Comparison of ENCODE assay signal across 8 cellular contexts in genomic region chr13:21603531-21604448, GRCh38. TPM values are rescaled to one million over a fixed set of nuclear protein-coding genes. Genes with fewer than 3 reads are reported as not detected.
DNase-seq lines count a peak whose midpoint lies in the region; ATAC-seq and TF ChIP-seq lines count a peak whose summit lies in the region.

A gene with protein sequence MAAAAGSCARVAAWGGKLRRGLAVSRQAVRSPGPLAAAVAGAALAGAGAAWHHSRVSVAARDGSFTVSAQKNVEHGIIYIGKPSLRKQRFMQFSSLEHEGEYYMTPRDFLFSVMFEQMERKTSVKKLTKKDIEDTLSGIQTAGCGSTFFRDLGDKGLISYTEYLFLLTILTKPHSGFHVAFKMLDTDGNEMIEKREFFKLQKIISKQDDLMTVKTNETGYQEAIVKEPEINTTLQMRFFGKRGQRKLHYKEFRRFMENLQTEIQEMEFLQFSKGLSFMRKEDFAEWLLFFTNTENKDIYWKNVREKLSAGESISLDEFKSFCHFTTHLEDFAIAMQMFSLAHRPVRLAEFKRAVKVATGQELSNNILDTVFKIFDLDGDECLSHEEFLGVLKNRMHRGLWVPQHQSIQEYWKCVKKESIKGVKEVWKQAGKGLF (minus strand): TSS chr13:21604170. CDS start chr13:21604148, 22 bp downstream.

- peak within 1 kb of the TSS; percentile 86 to 97 for H3K9ac ChIP-seq in mucosa of rectum (ENCODE audit: low read depth in 1 of 2, low read length in 2 of 2)

- POLR2A ChIA-PET in PC-9 (lab: Charles Lee; ENCODE audit: unreplicated experiment): interaction anchor here (0.5 to 0.6 kb wide), 4 partner anchors 12 to 1229 kb away, joined by 3 to 9 read pairs (median 4); no protein-coding TSS in a partner anchor

- H3K4me3 Mint-ChIP-seq in IgD-negative memory B cell: peak within 1 kb of the TSS; percentile 87 to 96 (median 93)
- H3K4me3 Mint-ChIP-seq in activated T-cell treated with anti-CD3 and anti-CD28 coated beads, Interleukin-2, amount 50 U/mL, for 24 hours: peak within 1 kb of the TSS; percentile 87

- BruUV-seq in PC-9 (replicated peaks; lab: Mats Ljungman, UMichigan): TSS peak; percentile 87

- H3K27ac ChIP-seq in PC-9 (peak within 1 kb of the TSS; percentile 83), mucosa of rectum (ENCODE audit: low read depth in 2 of 2, low read length in 2 of 2) (peak within 1 kb of the TSS; percentile 98 to 99)

- H3K4me3 ChIP-seq in PC-9 (peak within 1 kb of the TSS; percentile 72), mucosa of rectum (ENCODE audit: low read length in 2 of 2) (peak within 1 kb of the TSS; percentile 87 to 96)

- H3K36me3 Mint-ChIP-seq in IgD-negative memory B cell: peaks cover 8% of the 10 kb centered on the region
- peaks cover 24% of the 10 kb centered on the region for H3K36me3 Mint-ChIP-seq in activated T-cell treated with anti-CD3 and anti-CD28 coated beads, Interleukin-2, amount 50 U/mL, for 24 hours (ENCODE audit: low read depth)

- no peaks in the 10 kb centered on the region for H3K9me3 Mint-ChIP-seq in IgD-negative memory B cell
- H3K9me3 Mint-ChIP-seq in activated T-cell treated with anti-CD3 and anti-CD28 coated beads, Interleukin-2, amount 50 U/mL, for 24 hours: no peaks in the 10 kb centered on the region

- no peaks in the 10 kb centered on the region for H3K9me2 ChIP-seq in PC-9 (ENCODE audit: insufficient read depth)

- peaks cover 19 to 35% (median 31%) of the 10 kb centered on the region in 3 donors for H3K4me1 Mint-ChIP-seq in IgD-negative memory B cell
- H3K4me1 Mint-ChIP-seq in activated T-cell treated with anti-CD3 and anti-CD28 coated beads, Interleukin-2, amount 50 U/mL, for 24 hours (ENCODE audit: low read depth): peaks cover 38% of the 10 kb centered on the region

- H3K27me3 Mint-ChIP-seq in IgD-negative memory B cell: peaks cover 9% of the 10 kb centered on the region
- peaks cover 6% of the 10 kb centered on the region for H3K27me3 Mint-ChIP-seq in activated T-cell treated with anti-CD3 and anti-CD28 coated beads, Interleukin-2, amount 50 U/mL, for 24 hours

- intact Hi-C loops in PC-9 (cut with micrococcal nuclease; ENCODE audit: unreplicated experiment): loop anchor here (5.0 kb wide), 1 partner anchor 306 kb away; no protein-coding TSS in a partner anchor

- peak within 1 kb of the TSS; percentile 75 for H3K4me2 ChIP-seq in PC-9

- H3K36me3 ChIP-seq in PC-9 (ENCODE audit: low read depth) (no peaks in the 10 kb centered on the region), mucosa of rectum (ENCODE audit: control insufficient read depth in 2 of 2, insufficient read depth in 2 of 2, low read length in 2 of 2) (peaks cover 0 to 2% of the 10 kb centered on the region in 2 donors)

- no peak for TF ChIP-seq CTCF in PC-9 (conservative IDR thresholded peaks at IDR 0.05)

- peak within 1 kb of the TSS; percentile 83 for H2AFZ ChIP-seq in PC-9

- peaks cover 20% of the 10 kb centered on the region for H3K79me2 ChIP-seq in PC-9 (ENCODE audit: low read depth)

- peaks cover 3% of the 10 kb centered on the region for H3F3A ChIP-seq in PC-9 (ENCODE audit: insufficient read depth, low read depth)

- H3K27me3 ChIP-seq in PC-9 (ENCODE audit: insufficient read depth, low read depth) (peaks cover 33% of the 10 kb centered on the region; the same call in 1 of the 2 replicates), mucosa of rectum (ENCODE audit: control insufficient read depth in 2 of 2, insufficient read depth in 2 of 2, low read length in 2 of 2) (peaks cover 3 to 13% of the 10 kb centered on the region in 2 donors)

- peak; percentile 99 for TF ChIP-seq POLR2A in erythroblast (IDR thresholded peaks at IDR 0.05; ENCODE audit: low read length)

- H4K20me1 ChIP-seq in PC-9 (ENCODE audit: insufficient read depth): peaks cover 8% of the 10 kb centered on the region; the same call in 1 of the 2 replicates

- H3K4me1 ChIP-seq in PC-9 (replicated peaks; ENCODE audit: insufficient read depth) (no peaks in the 10 kb centered on the region), mucosa of rectum (ENCODE audit: control insufficient read depth in 2 of 2, insufficient read depth in 2 of 2, low read length in 2 of 2) (peaks cover 0 to 5% of the 10 kb centered on the region in 2 donors)

- CTCF ChIA-PET in PC-9 (lab: Charles Lee): interaction anchor here (0.5 kb wide), 1 partner anchor 700 kb away, joined by 3 read pairs; no protein-coding TSS in a partner anchor

- no peaks in the 10 kb centered on the region; the same call in 1 of the 2 replicates for H3K9me3 ChIP-seq in PC-9 (ENCODE audit: insufficient read depth, low read depth)
- no peaks in the 10 kb centered on the region for H3K9me3 ChIP-seq in mucosa of rectum (ENCODE audit: control insufficient read depth in 2 of 2, low read length in 2 of 2)

- peak within 1 kb of the TSS; percentile 86 to 96 (median 90) for H3K27ac Mint-ChIP-seq in IgD-negative memory B cell
- peak within 1 kb of the TSS; percentile 90 for H3K27ac Mint-ChIP-seq in activated T-cell treated with anti-CD3 and anti-CD28 coated beads, Interleukin-2, amount 50 U/mL, for 24 hours

- ATAC-seq in GM21529 (IDR thresholded peaks at IDR 0.05; ENCODE audit: unreplicated experiment): peak; percentile 94

- DNase-seq in DMS114 treated with DMSO at 0.1 percent for 48 hours (lab: John Stamatoyannopoulos, UW; ENCODE audit: unreplicated experiment) (peak; percentile 73), PC-9 (peak; percentile 88 to 90), erythroblast (lab: John Stamatoyannopoulos, UW) (peak; percentile 96 to 97)
- peak; percentile 96 for DNase-seq in activated T-cell treated with anti-CD3 and anti-CD28 coated beads, Interleukin-2, amount 50 U/mL, for 24 hours
- peak; percentile 95 for DNase-seq in stimulated activated CD8-positive, alpha-beta memory T cell treated with anti-CD3 and anti-CD28 coated beads, Interleukin-4, amount 100 ng/mL, for 48 hours

RNA-seq across cellular contexts. Expression of the gene that starts here (rescaled TPM):
- 53.3 TPM for polyA plus RNA-seq in IgD-negative memory B cell
- total RNA-seq in PC-9 (2021): 17.0 and 18.3 TPM in 2 replicates

Comparison
In these comparisons a context has a peak if more than half of its experiments do, and no peak if none do; other contexts are left out.
1. Peak in every context shown above with its lines: DNase-seq, ATAC-seq, H3K4me3 ChIP-seq and H3K27ac ChIP-seq.